Comparison of ENCODE assay signal across 8 cellular contexts in the genomic region with DNA sequence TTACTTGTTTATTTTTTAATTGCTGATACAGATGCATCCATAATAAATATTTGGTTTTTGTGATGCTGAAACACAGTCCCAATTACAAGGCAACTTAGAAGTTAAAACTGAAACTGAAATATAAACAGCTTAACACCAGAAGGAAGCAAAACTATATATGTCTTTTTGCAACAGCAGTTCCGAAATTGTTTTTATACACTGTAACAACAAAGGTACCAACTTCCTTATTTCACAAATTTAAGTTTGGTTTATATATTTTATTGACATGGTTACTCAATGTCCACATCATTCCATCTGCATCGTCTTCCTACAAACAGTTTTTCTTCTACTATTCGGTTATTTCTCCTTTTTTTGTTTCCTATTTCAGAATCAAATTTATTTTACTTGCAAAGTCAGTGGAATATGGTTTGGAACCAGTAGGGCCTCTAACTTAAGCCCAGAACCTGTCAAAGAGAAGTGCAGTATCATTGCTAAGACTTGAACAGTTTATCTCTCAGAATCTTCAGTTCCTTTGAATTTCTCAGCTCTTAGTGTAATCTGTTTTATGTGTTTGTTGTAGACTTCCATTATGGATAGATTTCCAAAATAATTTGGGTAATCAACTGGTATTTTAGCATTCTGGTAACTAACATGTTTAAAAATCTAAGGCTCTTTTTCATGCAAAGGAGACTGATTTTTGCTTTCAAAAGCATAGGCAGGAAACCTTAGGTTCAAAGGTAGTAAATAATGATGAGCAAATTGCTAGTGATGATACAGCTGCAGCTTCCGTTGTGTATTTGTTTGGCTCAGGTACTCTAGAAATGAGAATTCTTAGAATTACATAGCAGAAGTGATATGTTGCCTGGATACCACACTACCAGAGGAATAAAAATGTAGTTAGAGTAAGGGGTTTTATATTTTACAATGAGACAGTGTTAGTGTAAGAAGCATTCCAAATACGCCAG. TPM values are rescaled to one million over a fixed set of nuclear protein-coding genes. Genes with fewer than 3 reads are reported as not detected.
DNase-seq lines count a peak whose midpoint lies in the region; ATAC-seq, FAIRE-seq and TF ChIP-seq lines count a peak whose summit lies in the region.

No MANE protein-coding gene starts in this region.

- peak overlapping the region; percentile 8 for H3K27ac ChIP-seq in ACC112 (ENCODE audit: low read depth, low read length)

- H3K4me1 Mint-ChIP-seq in activated CD8-positive, alpha-beta T cell treated with anti-CD3 and anti-CD28 coated beads, Interleukin-2, amount 10 ng/mL, durations not matched to agents 7 days and 5 days (ENCODE audit: low read depth): peaks cover 63% of the 10 kb centered on the region

- H3K36me3 Mint-ChIP-seq in activated CD8-positive, alpha-beta T cell treated with anti-CD3 and anti-CD28 coated beads, Interleukin-2, amount 10 ng/mL, durations not matched to agents 7 days and 5 days (ENCODE audit: low read depth): peaks cover 12% of the 10 kb centered on the region

- H3K36me3 ChIP-seq in ACC112 (ENCODE audit: insufficient read depth, low read length): peaks cover 13% of the 10 kb centered on the region; the same call in 1 of the 2 replicates

- peaks cover 7% of the 10 kb centered on the region for H3K79me2 ChIP-seq in ACC112 (ENCODE audit: control insufficient read depth, insufficient read depth, low read length, unreplicated experiment)

- no peaks in the 10 kb centered on the region for H3K27me3 Mint-ChIP-seq in activated CD8-positive, alpha-beta T cell treated with anti-CD3 and anti-CD28 coated beads, Interleukin-2, amount 10 ng/mL, durations not matched to agents 7 days and 5 days (ENCODE audit: low read depth)

- H3K4me3 ChIP-seq in ACC112 (ENCODE audit: low read depth, low read length): peak overlapping the region; percentile 67

- no peak overlapping the region for H2AFZ ChIP-seq in ACC112 (ENCODE audit: low read length, unreplicated experiment)

- H3K9me3 Mint-ChIP-seq in activated CD8-positive, alpha-beta T cell treated with anti-CD3 and anti-CD28 coated beads, Interleukin-2, amount 10 ng/mL, durations not matched to agents 7 days and 5 days (ENCODE audit: insufficient read depth): no peaks in the 10 kb centered on the region

- no peak for FAIRE-seq in D721Med (lab: Jason Lieb, UNC)

- DNase-seq in activated CD8-positive, alpha-beta T cell treated with anti-CD3 and anti-CD28 coated beads, Interleukin-2, amount 10 ng/mL, durations not matched to agents 7 days and 5 days: no peak
- DNase-seq in sciatic nerve (ENCODE audit: low spot score) (no peak), NK-92 (lab: John Stamatoyannopoulos, UW; ENCODE audit: unreplicated experiment) (no peak), NCI-H187 treated with DMSO at 0.1 percent for 48 hours (lab: John Stamatoyannopoulos, UW) (no peak), D721Med (ENCODE audit: insufficient read length, low spot score) (no peak)

- peak; percentile 57 for ATAC-seq in GM19023 (IDR thresholded peaks at IDR 0.05; ENCODE audit: unreplicated experiment)
- peak; percentile 49 for ATAC-seq in HG03139 (IDR thresholded peaks at IDR 0.05; ENCODE audit: unreplicated experiment)
- peak; percentile 62 for ATAC-seq in activated CD8-positive, alpha-beta T cell treated with anti-CD3 and anti-CD28 coated beads, Interleukin-2, amount 10 ng/mL, durations not matched to agents 7 days and 5 days
- peak; percentile 5 for ATAC-seq in sciatic nerve

- CTCF ChIA-PET in activated CD8-positive, alpha-beta T cell treated with anti-CD3 and anti-CD28 coated beads, Interleukin-2, amount 10 ng/mL, durations not matched to agents 7 days and 5 days (lab: Charles Lee): interaction anchor here (0.8 to 3.0 kb wide), 14 partner anchors 8 to 226 kb away, joined by 3 to 16 read pairs (median 4); a partner anchor contains a TSS

- intact Hi-C loops in sciatic nerve (cut with DNase I): no loop called here

- POLR2A ChIA-PET in activated CD8-positive, alpha-beta T cell treated with anti-CD3 and anti-CD28 coated beads, Interleukin-2, amount 10 ng/mL, durations not matched to agents 7 days and 5 days (lab: Charles Lee): interaction anchor here (0.5 to 7.3 kb wide), 9 partner anchors 9 to 226 kb away, joined by 3 to 129 read pairs (median 3); a partner anchor contains a TSS

- peak overlapping the region; percentile 98 for H3K27ac Mint-ChIP-seq in activated CD8-positive, alpha-beta T cell treated with anti-CD3 and anti-CD28 coated beads, Interleukin-2, amount 10 ng/mL, durations not matched to agents 7 days and 5 days

- H3K4me3 Mint-ChIP-seq in activated CD8-positive, alpha-beta T cell treated with anti-CD3 and anti-CD28 coated beads, Interleukin-2, amount 10 ng/mL, durations not matched to agents 7 days and 5 days: peak overlapping the region; percentile 88

- no peaks in the 10 kb centered on the region for H3K27me3 ChIP-seq in ACC112 (ENCODE audit: insufficient read depth, low read length)

- no peak for TF ChIP-seq CTCF in D721Med (IDR thresholded peaks at IDR 0.05; ENCODE audit: insufficient read depth, missing control alignments)

- peaks cover 24% of the 10 kb centered on the region for H3K4me1 ChIP-seq in ACC112 (ENCODE audit: control insufficient read depth, insufficient read depth, low read length, unreplicated experiment)

RNA-seq across cellular contexts. Expression of a gene that starts 8.2 kb away (rescaled TPM):
- 1,000 to 10,000 TPM; 2,408 to 2,413 TPM for total RNA-seq in activated CD8-positive, alpha-beta T cell treated with anti-CD3 and anti-CD28 coated beads, Interleukin-2, amount 10 ng/mL, durations not matched to agents 7 days and 5 days
- 565 TPM for total RNA-seq in sciatic nerve

Comparison
In these comparisons a context has a peak if more than half of its experiments do, and no peak if none do; other contexts are left out.
1. ATAC-seq: peak in every context shown above with its lines; median percentile 62 in activated CD8-positive, alpha-beta T cell treated with anti-CD3 and anti-CD28 coated beads, Interleukin-2, amount 10 ng/mL, durations not matched to agents 7 days and 5 days; 57 in GM19023; 49 in HG03139; 5 in sciatic nerve.